ENCODE assay signal across 29 cellular contexts in the genomic region with DNA sequence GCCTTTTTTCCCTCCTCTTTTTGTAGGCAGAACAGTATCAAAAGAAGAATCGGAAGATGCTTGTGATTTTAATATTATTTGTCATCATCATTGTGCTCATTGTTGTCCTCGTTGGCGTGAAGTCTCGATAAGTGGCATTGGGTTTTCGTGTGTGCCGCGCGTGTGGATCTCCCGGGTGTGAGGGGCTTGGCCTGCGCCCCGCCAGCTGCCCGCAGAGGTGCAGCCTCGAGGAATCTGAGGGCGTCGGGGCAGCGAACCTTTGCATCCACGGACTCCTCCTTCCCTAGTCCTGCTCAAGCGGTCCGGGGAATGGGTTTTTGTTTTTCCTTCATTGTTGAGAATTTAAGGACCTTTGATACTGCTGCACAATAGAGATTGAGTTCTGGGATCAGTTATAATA.
"Had no signal": no experiment of that assay in that cellular context is flagged by ENCODE, and none has a peak within 500 bp of the region (broad histone marks: within the 10 kb centered on the region; RNA-seq: fewer than 3 reads in every experiment).

No MANE protein-coding gene starts in this region.

- H3K4me3 Mint-ChIP-seq: activated CD4-positive, alpha-beta T cell treated with anti-CD3 and anti-CD28 coated beads, Interleukin-2, amount 10 ng/mL, durations not matched to agents 24 days and 14 days; activated CD8-positive, alpha-beta T cell treated with anti-CD3 and anti-CD28 coated beads, Interleukin-2, amount 10 ng/mL, durations not matched to agents 7 days and 5 days; activated naive CD4-positive, alpha-beta T cell treated with anti-CD3 and anti-CD28 coated beads, Interleukin-2, amount 10 ng/mL, durations not matched to agents 7 days and 5 days; activated naive CD8-positive, alpha-beta T cell; activated naive CD8-positive, alpha-beta T cell treated with anti-CD3 and anti-CD28 coated beads, Interleukin-2, amount 50 U/mL, for 24 hours; brain; T-cell; T-helper 17 cell had no signal

- ATAC-seq: activated CD8-positive, alpha-beta T cell treated with anti-CD3 and anti-CD28 coated beads, Interleukin-2, amount 10 ng/mL, durations not matched to agents 7 days and 5 days; activated naive CD8-positive, alpha-beta T cell treated with anti-CD3 and anti-CD28 coated beads, Interleukin-2, amount 50 U/mL, for 24 hours; Panc1; SK-N-SH treated with all-trans-retinoic acid at 6 μM for 48 hours; T-cell; T-helper 17 cell had no signal

- FAIRE-seq: bronchial epithelial cell had no signal

- H3K9me3 Mint-ChIP-seq: activated CD4-positive, alpha-beta T cell treated with anti-CD3 and anti-CD28 coated beads, Interleukin-2, amount 10 ng/mL, durations not matched to agents 24 days and 14 days; activated naive CD4-positive, alpha-beta T cell treated with anti-CD3 and anti-CD28 coated beads, Interleukin-2, amount 10 ng/mL, durations not matched to agents 7 days and 5 days; activated naive CD8-positive, alpha-beta T cell treated with anti-CD3 and anti-CD28 coated beads, Interleukin-2, amount 50 U/mL, for 24 hours; brain; T-cell had no signal

- H3K27ac ChIP-seq: VCaP had no signal

- H3K27ac Mint-ChIP-seq: activated CD4-positive, alpha-beta T cell treated with anti-CD3 and anti-CD28 coated beads, Interleukin-2, amount 10 ng/mL, durations not matched to agents 24 days and 14 days; activated CD8-positive, alpha-beta T cell treated with anti-CD3 and anti-CD28 coated beads, Interleukin-2, amount 10 ng/mL, durations not matched to agents 7 days and 5 days; activated naive CD4-positive, alpha-beta T cell treated with anti-CD3 and anti-CD28 coated beads, Interleukin-2, amount 10 ng/mL, durations not matched to agents 7 days and 5 days; activated naive CD8-positive, alpha-beta T cell; activated naive CD8-positive, alpha-beta T cell treated with anti-CD3 and anti-CD28 coated beads, Interleukin-2, amount 50 U/mL, for 24 hours; T-cell; T-helper 17 cell had no signal

- H3K4me1 Mint-ChIP-seq: activated naive CD4-positive, alpha-beta T cell treated with anti-CD3 and anti-CD28 coated beads, Interleukin-2, amount 10 ng/mL, durations not matched to agents 7 days and 5 days; activated naive CD8-positive, alpha-beta T cell treated with anti-CD3 and anti-CD28 coated beads, Interleukin-2, amount 50 U/mL, for 24 hours; brain had no signal

- H3K27me3 Mint-ChIP-seq: activated CD4-positive, alpha-beta T cell treated with anti-CD3 and anti-CD28 coated beads, Interleukin-2, amount 10 ng/mL, durations not matched to agents 24 days and 14 days; activated naive CD4-positive, alpha-beta T cell treated with anti-CD3 and anti-CD28 coated beads, Interleukin-2, amount 10 ng/mL, durations not matched to agents 7 days and 5 days; activated naive CD8-positive, alpha-beta T cell; activated naive CD8-positive, alpha-beta T cell treated with anti-CD3 and anti-CD28 coated beads, Interleukin-2, amount 50 U/mL, for 24 hours; brain; T-cell; T-helper 17 cell had no signal

- DNase-seq: activated CD4-positive, alpha-beta T cell treated with anti-CD3 and anti-CD28 coated beads for 1 hour; activated CD4-positive, alpha-beta T cell treated with anti-CD3 and anti-CD28 coated beads, Interleukin-2, amount 10 ng/mL, durations not matched to agents 24 days and 14 days; activated CD4-positive, alpha-beta T cell treated with anti-CD3 and anti-CD28 coated beads, Interleukin-2, amount 50 U/mL, for 48 hours; activated CD4-positive, CD25-positive, alpha-beta regulatory T cell; activated CD8-positive, alpha-beta T cell treated with anti-CD3 and anti-CD28 coated beads, Interleukin-2, amount 10 ng/mL, durations not matched to agents 7 days and 5 days; activated effector memory CD4-positive, alpha-beta T cell treated with Interleukin-2 at 50 U/mL for 16 hours; activated naive CD4-positive, alpha-beta T cell treated with anti-CD3 and anti-CD28 coated beads, Interleukin-2, amount 10 ng/mL, durations not matched to agents 7 days and 5 days; activated naive CD8-positive, alpha-beta T cell treated with anti-CD3 and anti-CD28 coated beads, Interleukin-2, amount 50 U/mL, for 24 hours; activated T-cell treated with anti-CD3 and anti-CD28 coated beads, Interleukin-2, amount 50 U/mL, for 48 hours; anterior cingulate cortex; caudate nucleus; cerebellar nuclear complex; NCI-H1092 treated with DMSO at 0.1 percent for 48 hours; NCI-H1436; NCI-H1694; NCI-H1930; NCI-H2081 treated with DMSO at 0.1 percent for 48 hours; NCI-H226; NCI-H524 treated with DMSO at 0.1 percent for 48 hours; SIG-M5; T-cell; T-helper 17 cell; T-helper 9 cell had no signal
